ENCODE assay signal across 8 cellular contexts in the genomic region with DNA sequence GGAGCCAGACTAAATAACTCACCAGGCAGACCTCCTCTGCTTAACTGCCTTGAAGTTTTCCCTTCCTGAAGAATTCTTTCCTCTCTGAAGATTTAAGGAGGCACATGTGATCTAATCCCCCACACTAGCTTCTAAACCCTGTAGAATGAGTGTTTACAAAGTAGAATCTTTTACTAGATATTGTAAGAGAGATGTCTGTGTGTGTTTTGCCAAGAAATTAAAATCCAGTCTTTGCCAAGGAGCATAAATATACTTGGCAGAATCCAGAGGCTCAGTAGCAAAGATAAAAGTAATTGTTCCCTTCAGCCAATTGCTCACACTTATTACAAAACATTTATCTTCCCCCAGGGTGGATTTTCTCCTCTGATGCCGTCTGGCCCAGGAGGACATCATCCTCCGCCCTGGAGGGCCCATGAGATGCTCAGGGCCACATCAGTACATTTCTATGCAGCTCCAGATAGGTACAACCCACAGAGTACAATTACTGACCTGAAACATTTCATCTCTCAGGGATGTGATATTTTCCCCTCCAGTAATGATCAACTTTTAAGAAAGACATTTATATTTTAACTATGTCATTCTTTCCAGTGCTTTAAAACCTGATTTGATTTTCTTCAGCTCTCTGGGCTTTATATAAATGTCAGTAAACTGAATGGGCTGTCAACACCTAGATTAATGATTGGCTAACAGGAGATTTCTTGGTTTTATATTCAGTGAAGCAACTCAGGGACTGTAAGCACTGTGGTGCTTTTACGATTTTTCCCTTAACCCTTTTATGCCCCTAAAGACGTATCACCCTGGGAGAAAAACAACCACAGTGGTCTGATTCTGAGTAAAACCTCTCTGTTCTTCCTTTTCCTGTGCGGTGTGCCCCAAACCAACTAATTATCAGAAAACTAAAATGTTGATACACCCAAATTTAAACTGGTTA. TPM values are rescaled to one million over a fixed set of nuclear protein-coding genes. Genes with fewer than 3 reads are reported as not detected.
DNase-seq lines count a peak whose midpoint lies in the region; ATAC-seq and TF ChIP-seq lines count a peak whose summit lies in the region.

No MANE protein-coding gene starts in this region.

- no peaks in the 10 kb centered on the region for H3K36me3 Mint-ChIP-seq in activated CD4-positive, alpha-beta T cell treated with anti-CD3 and anti-CD28 coated beads for 36 hours (ENCODE audit: low read depth)
- peaks cover 40% of the 10 kb centered on the region for H3K36me3 Mint-ChIP-seq in activated CD4-positive, alpha-beta memory T cell treated with anti-CD3 and anti-CD28 coated beads, Interleukin-2, amount 10 ng/mL, durations not matched to agents 7 days and 5 days (ENCODE audit: low read depth)

- CTCF ChIA-PET in activated CD4-positive, alpha-beta T cell treated with anti-CD3 and anti-CD28 coated beads for 36 hours (lab: Charles Lee), result interaction anchor here (2.5 kb wide), 1 partner anchor 61 kb away, joined by 5 read pairs; no protein-coding TSS in a partner anchor
- CTCF ChIA-PET in activated CD4-positive, alpha-beta memory T cell treated with anti-CD3 and anti-CD28 coated beads, Interleukin-2, amount 10 ng/mL, durations not matched to agents 7 days and 5 days (lab: Charles Lee), result interaction anchor here (0.6 to 3.5 kb wide), 8 partner anchors 21 to 71 kb away, joined by 3 to 28 read pairs (median 3); partner anchors contain the start of gene PTGER2

- H3K9me3 ChIP-seq in ascending aorta, result no peaks in the 10 kb centered on the region

- no peaks in the 10 kb centered on the region for H3K9me3 Mint-ChIP-seq in activated CD4-positive, alpha-beta T cell treated with anti-CD3 and anti-CD28 coated beads for 36 hours (ENCODE audit: low read depth)
- H3K9me3 Mint-ChIP-seq in activated CD4-positive, alpha-beta memory T cell treated with anti-CD3 and anti-CD28 coated beads, Interleukin-2, amount 10 ng/mL, durations not matched to agents 7 days and 5 days, result peaks cover 13% of the 10 kb centered on the region

- no peaks in the 10 kb centered on the region for H3K36me3 ChIP-seq in ascending aorta

- peaks cover 5% of the 10 kb centered on the region for H3K27me3 Mint-ChIP-seq in activated CD4-positive, alpha-beta T cell treated with anti-CD3 and anti-CD28 coated beads for 36 hours
- H3K27me3 Mint-ChIP-seq in activated CD4-positive, alpha-beta memory T cell treated with anti-CD3 and anti-CD28 coated beads, Interleukin-2, amount 10 ng/mL, durations not matched to agents 7 days and 5 days, result peaks cover 4% of the 10 kb centered on the region

- H3K4me1 Mint-ChIP-seq in activated CD4-positive, alpha-beta T cell treated with anti-CD3 and anti-CD28 coated beads for 36 hours, result peaks cover 52% of the 10 kb centered on the region
- peaks cover 74% of the 10 kb centered on the region for H3K4me1 Mint-ChIP-seq in activated CD4-positive, alpha-beta memory T cell treated with anti-CD3 and anti-CD28 coated beads, Interleukin-2, amount 10 ng/mL, durations not matched to agents 7 days and 5 days

- no peak for TF ChIP-seq CTCF in ascending aorta (IDR thresholded peaks at IDR 0.05)

- H3K27ac Mint-ChIP-seq in activated CD4-positive, alpha-beta T cell treated with anti-CD3 and anti-CD28 coated beads for 36 hours, result peak overlapping the region; percentile 68
- H3K27ac Mint-ChIP-seq in activated CD4-positive, alpha-beta memory T cell treated with anti-CD3 and anti-CD28 coated beads, Interleukin-2, amount 10 ng/mL, durations not matched to agents 7 days and 5 days, result peak overlapping the region; percentile 95

- no peak overlapping the region for H3K4me3 ChIP-seq in ascending aorta

- peak overlapping the region; percentile 13 for H3K4me3 Mint-ChIP-seq in activated CD4-positive, alpha-beta T cell treated with anti-CD3 and anti-CD28 coated beads for 36 hours
- H3K4me3 Mint-ChIP-seq in activated CD4-positive, alpha-beta memory T cell treated with anti-CD3 and anti-CD28 coated beads, Interleukin-2, amount 10 ng/mL, durations not matched to agents 7 days and 5 days, result peak overlapping the region; percentile 72

- peak; percentile 48 for DNase-seq in activated CD4-positive, alpha-beta T cell treated with anti-CD3 and anti-CD28 coated beads for 36 hours
- DNase-seq in activated CD4-positive, alpha-beta T cell treated with anti-CD3 and anti-CD28 coated beads, Interleukin-2, amount 50 U/mL, for 4 hours, result no peak
- peak; percentile 81 for DNase-seq in activated CD4-positive, alpha-beta memory T cell treated with anti-CD3 and anti-CD28 coated beads, Interleukin-2, amount 10 ng/mL, durations not matched to agents 7 days and 5 days
- DNase-seq in left kidney (ENCODE audit: low read depth, low spot score) (peak; percentile 82), middle frontal gyrus (ENCODE audit: extremely low spot score, low spot score) (no peak), OCI-M2 (lab: John Stamatoyannopoulos, UW; ENCODE audit: unreplicated experiment) (no peak), ascending aorta (ENCODE audit: low spot score in 2 of 2) (no peak)

- intact Hi-C loops in activated CD4-positive, alpha-beta T cell treated with anti-CD3 and anti-CD28 coated beads for 36 hours (cut with DNase I, micrococcal nuclease), result loop anchor here (1.0 to 5.0 kb wide), 6 partner anchors 25 to 105 kb away; no protein-coding TSS in a partner anchor
- intact Hi-C loops in ascending aorta (cut with DNase I), result no loop called here

- no peak overlapping the region for H3K27ac ChIP-seq in ascending aorta

- POLR2A ChIA-PET in activated CD4-positive, alpha-beta T cell treated with anti-CD3 and anti-CD28 coated beads for 36 hours (lab: Charles Lee), result interaction anchor here (0.8 to 1.2 kb wide), 2 partner anchors 22 to 33 kb away, joined by 3 to 4 read pairs; no protein-coding TSS in a partner anchor
- POLR2A ChIA-PET in activated CD4-positive, alpha-beta memory T cell treated with anti-CD3 and anti-CD28 coated beads, Interleukin-2, amount 10 ng/mL, durations not matched to agents 7 days and 5 days (lab: Charles Lee), result interaction anchor here (0.8 to 5.8 kb wide), 20 partner anchors 9 to 505 kb away, joined by 3 to 254 read pairs (median 5); partner anchors contain the start of genes GNG2, GPR137C, PTGER2 and TXNDC16

- peak; percentile 89 for ATAC-seq in activated CD4-positive, alpha-beta T cell treated with anti-CD3 and anti-CD28 coated beads for 36 hours
- ATAC-seq in HG02852 (IDR thresholded peaks at IDR 0.05; ENCODE audit: unreplicated experiment), result peak; percentile 77

- peaks cover 0 to 3% of the 10 kb centered on the region in 2 donors for H3K4me1 ChIP-seq in ascending aorta

- H3K27me3 ChIP-seq in ascending aorta, result no peaks in the 10 kb centered on the region

RNA-seq across cellular contexts. Expression of gene PTGER2, which starts 37.7 kb away (rescaled TPM):
- 1 to 10 TPM; 2.4 TPM for total RNA-seq in activated CD4-positive, alpha-beta T cell treated with anti-CD3 and anti-CD28 coated beads for 36 hours
- total RNA-seq in activated CD4-positive, alpha-beta memory T cell treated with anti-CD3 and anti-CD28 coated beads, Interleukin-2, amount 10 ng/mL, durations not matched to agents 7 days and 5 days, result 100 to 1,000 TPM; 108 to 112 TPM
- 1.9 TPM for total RNA-seq in ascending aorta

Comparison
In these comparisons a context has a peak if more than half of its experiments do, and no peak if none do; other contexts are left out.
1. DNase-seq: peak in activated CD4-positive, alpha-beta T cell treated with anti-CD3 and anti-CD28 coated beads for 36 hours (single experiment), activated CD4-positive, alpha-beta memory T cell treated with anti-CD3 and anti-CD28 coated beads, Interleukin-2, amount 10 ng/mL, durations not matched to agents 7 days and 5 days (single experiment) and left kidney (single experiment); none in activated CD4-positive, alpha-beta T cell treated with anti-CD3 and anti-CD28 coated beads, Interleukin-2, amount 50 U/mL, for 4 hours (0 of 2), middle frontal gyrus (single experiment), OCI-M2 (single experiment) and ascending aorta (0 of 2).
2. RNA of gene PTGER2, which starts 37.7 kb away (total RNA-seq): 108 to 112 TPM in activated CD4-positive, alpha-beta memory T cell treated with anti-CD3 and anti-CD28 coated beads, Interleukin-2, amount 10 ng/mL, durations not matched to agents 7 days and 5 days; 2.4 TPM in activated CD4-positive, alpha-beta T cell treated with anti-CD3 and anti-CD28 coated beads for 36 hours and 1.9 TPM in ascending aorta (single experiment); every median in the first group is over 10 times any median in the second.